23 cellular contexts compared by ENCODE assay signal in genomic region chr5:173745561-173745960, GRCh38.
DNase-seq lines count a peak whose midpoint lies in the region; ATAC-seq and TF ChIP-seq lines count a peak whose summit lies in the region.
"Had no signal": no experiment of that assay in that cellular context is flagged by ENCODE, and none has a peak within 500 bp of the region (broad histone marks: within the 10 kb centered on the region; RNA-seq: fewer than 3 reads in every experiment).

No MANE protein-coding gene starts in this region.

- H3K4me3 ChIP-seq in HUES6 (ENCODE audit: low read depth, low read length) (peak overlapping the region; percentile 26; the same call in 1 of the 2 replicates), left lung (no peak overlapping the region), thyroid gland (replicated peaks in 1 of 3) (no peak overlapping the region)
- H3K4me3 ChIP-seq: adrenal gland, lung, psoas muscle, SJCRH30, smooth muscle cell had no signal

- H3K36me3 ChIP-seq in HUES6 (ENCODE audit: control insufficient read depth, insufficient read depth, low read length), result no peaks in the 10 kb centered on the region
- no peaks in the 10 kb centered on the region for H3K36me3 ChIP-seq in left lung
- no peaks in the 10 kb centered on the region for H3K36me3 ChIP-seq in thyroid gland
- H3K36me3 ChIP-seq: adrenal gland, SJCRH30 had no signal

- POLR2A ChIA-PET in WTC11 (lab: Charles Lee), result no interaction called here
- POLR2A ChIA-PET in activated CD4-positive, alpha-beta T cell treated with anti-CD3 and anti-CD28 coated beads for 36 hours (lab: Charles Lee), result no interaction called here

- H3K27ac ChIP-seq in HUES6 (ENCODE audit: low read depth, low read length) (peak overlapping the region; percentile 72; the same call in 1 of the 2 replicates), left lung (no peak overlapping the region), thyroid gland (peak overlapping the region; percentile 44 to 73 (median 56))
- H3K27ac ChIP-seq: adrenal gland, C4-2B, psoas muscle had no signal

- peak overlapping the region; percentile 96 for H3K27ac Mint-ChIP-seq in WTC11
- H3K27ac Mint-ChIP-seq in activated CD4-positive, alpha-beta T cell treated with anti-CD3 and anti-CD28 coated beads for 36 hours, result no peak overlapping the region
- H3K27ac Mint-ChIP-seq: natural killer cell had no signal

- H3K9me3 ChIP-seq in HUES6 (ENCODE audit: control insufficient read depth, insufficient read depth, low read depth, low read length) (no peaks in the 10 kb centered on the region), left lung (no peaks in the 10 kb centered on the region), thyroid gland (no peaks in the 10 kb centered on the region)
- H3K9me3 ChIP-seq: adrenal gland, psoas muscle, SJCRH30 had no signal

- H3K36me3 Mint-ChIP-seq in WTC11, result 0 out of 2 replicates have a peak, but pooled peaks cover 2% of the 10 kb centered on the region
- no peaks in the 10 kb centered on the region for H3K36me3 Mint-ChIP-seq in activated CD4-positive, alpha-beta T cell treated with anti-CD3 and anti-CD28 coated beads for 36 hours (ENCODE audit: low read depth)
- H3K36me3 Mint-ChIP-seq: natural killer cell had no signal

- intact Hi-C loops in left lung (cut with DNase I) (no loop called here), thyroid gland (cut with DNase I) (no loop called here)
- intact Hi-C loops in activated CD4-positive, alpha-beta T cell treated with anti-CD3 and anti-CD28 coated beads for 36 hours (cut with DNase I, micrococcal nuclease), result no loop called here

- CTCF ChIA-PET in WTC11 (lab: Charles Lee), result interaction anchor here (0.7 to 3.0 kb wide), 5 partner anchors 99 to 227 kb away, joined by 3 to 8 read pairs (median 3); partner anchors contain the start of gene BOD1
- CTCF ChIA-PET in activated CD4-positive, alpha-beta T cell treated with anti-CD3 and anti-CD28 coated beads for 36 hours (lab: Charles Lee), result no interaction called here

- peaks cover 47% of the 10 kb centered on the region for H3K4me1 Mint-ChIP-seq in WTC11
- peaks cover 10% of the 10 kb centered on the region for H3K4me1 Mint-ChIP-seq in activated CD4-positive, alpha-beta T cell treated with anti-CD3 and anti-CD28 coated beads for 36 hours
- H3K4me1 Mint-ChIP-seq: natural killer cell had no signal

- H3K27me3 Mint-ChIP-seq in WTC11 (ENCODE audit: low read depth), result peaks cover 3% of the 10 kb centered on the region; the same call in 1 of the 2 replicates
- H3K27me3 Mint-ChIP-seq in activated CD4-positive, alpha-beta T cell treated with anti-CD3 and anti-CD28 coated beads for 36 hours, result no peaks in the 10 kb centered on the region

- no peak for ATAC-seq in WTC11
- peak; percentile 16 for ATAC-seq in left lung
- ATAC-seq in activated CD4-positive, alpha-beta T cell treated with anti-CD3 and anti-CD28 coated beads for 36 hours, result no peak
- ATAC-seq: natural killer cell had no signal

- 39 to 53% methylated on average over 7 of the region's 7 CpGs for WGBS in thyroid gland, 2 donors

- H3K4me3 Mint-ChIP-seq in WTC11, result peak overlapping the region; percentile 33
- H3K4me3 Mint-ChIP-seq in activated CD4-positive, alpha-beta T cell treated with anti-CD3 and anti-CD28 coated beads for 36 hours, result no peak overlapping the region
- H3K4me3 Mint-ChIP-seq: natural killer cell had no signal

- H3K4me1 ChIP-seq in HUES6 (ENCODE audit: control insufficient read depth, insufficient read depth, low read length), result peaks cover 42% of the 10 kb centered on the region
- H3K4me1 ChIP-seq in left lung, result peaks cover 0 to 15% of the 10 kb centered on the region in 2 donors
- peaks cover 19 to 30% of the 10 kb centered on the region in 2 donors for H3K4me1 ChIP-seq in thyroid gland

- TF ChIP-seq POLR2A in thyroid gland (IDR thresholded peaks at IDR 0.05), result no peak

- DNase-seq in WTC11 (ENCODE audit: low spot score), result no peak
- DNase-seq in left lung, result no peak
- peak; percentile 61 to 71 for DNase-seq in thyroid gland
- DNase-seq in SKM-1 (lab: John Stamatoyannopoulos, UW; ENCODE audit: unreplicated experiment), result no peak
- no peak for DNase-seq in activated CD4-positive, alpha-beta T cell treated with anti-CD3 and anti-CD28 coated beads for 36 hours
- no peak for DNase-seq in NCI-H446 treated with DMSO at 0.1 percent for 48 hours (lab: John Stamatoyannopoulos, UW)
- DNase-seq: activated CD4-positive, alpha-beta T cell treated with anti-CD3 and anti-CD28 coated beads for 48 hours; activated CD8-positive, alpha-beta memory T cell treated with anti-CD3 and anti-CD28 coated beads, Interleukin-2, amount 50 U/mL, for 4 hours; activated effector memory CD4-positive, alpha-beta T cell treated with anti-CD3 and anti-CD28 coated beads, Interleukin-2, amount 50 U/mL, for 16 hours; central memory CD4-positive, alpha-beta T cell; effector memory CD4-positive, alpha-beta T cell; natural killer cell; NCI-H1092 treated with DMSO at 0.1 percent for 48 hours; NCI-H526 treated with DMSO at 0.1 percent for 48 hours; psoas muscle; stimulated activated CD4-positive, alpha-beta T cell treated with anti-CD3 and anti-CD28 coated beads, Interleukin-4, amount 100 ng/mL, for 24 hours; T-helper 9 cell had no signal

- peaks cover 5% of the 10 kb centered on the region for H3K9me3 Mint-ChIP-seq in WTC11
- no peaks in the 10 kb centered on the region for H3K9me3 Mint-ChIP-seq in activated CD4-positive, alpha-beta T cell treated with anti-CD3 and anti-CD28 coated beads for 36 hours (ENCODE audit: low read depth)
- H3K9me3 Mint-ChIP-seq: natural killer cell had no signal

- TF ChIP-seq CTCF in WTC11 (IDR thresholded peaks at IDR 0.05) (no peak), left lung (IDR thresholded peaks at IDR 0.05) (no peak), thyroid gland (IDR thresholded peaks at IDR 0.05) (no peak)

- H3K27me3 ChIP-seq in HUES6 (ENCODE audit: control insufficient read depth, insufficient read depth, low read length) (no peaks in the 10 kb centered on the region), left lung (no peaks in the 10 kb centered on the region), thyroid gland (no peaks in the 10 kb centered on the region)
- H3K27me3 ChIP-seq: adrenal gland, SJCRH30 had no signal

- H3K9ac ChIP-seq in HUES6 (ENCODE audit: low read length), result peak overlapping the region; percentile 50

TF ChIP-seq in WTC11, 78 proteins besides CTCF, POLR2A, EP300 and RAD21 (continues in another document):
- TF ChIP-seq RORB (CRISPR knock-in tag; IDR thresholded peaks at IDR 0.05) (no peak), ZNF423 (CRISPR knock-in tag; IDR thresholded peaks at IDR 0.05) (no peak), FOXJ3 (CRISPR knock-in tag; IDR thresholded peaks at IDR 0.05; ENCODE audit: borderline replicate concordance) (no peak), E2F1 (CRISPR knock-in tag; IDR thresholded peaks at IDR 0.05) (no peak), MLX (CRISPR knock-in tag; IDR thresholded peaks at IDR 0.05) (no peak), MAX (CRISPR knock-in tag; IDR thresholded peaks at IDR 0.05) (no peak), E2F4 (CRISPR knock-in tag; IDR thresholded peaks at IDR 0.05; ENCODE audit: borderline replicate concordance, low read depth) (no peak), ZNF512 (CRISPR knock-in tag; IDR thresholded peaks at IDR 0.05; ENCODE audit: borderline replicate concordance) (no peak), ZBTB21 (CRISPR knock-in tag; IDR thresholded peaks at IDR 0.05; ENCODE audit: borderline replicate concordance) (no peak)

Comparison
In these comparisons a context has a peak if more than half of its experiments do, and no peak if none do; other contexts are left out.
1. H3K27ac ChIP-seq: peak in HUES6 (single experiment) and thyroid gland (3 of 3); none in left lung (0 of 2).
2. DNase-seq: peak in thyroid gland (2 of 2); none in WTC11 (single experiment), left lung (0 of 2), SKM-1 (single experiment), activated CD4-positive, alpha-beta T cell treated with anti-CD3 and anti-CD28 coated beads for 36 hours (single experiment) and NCI-H446 treated with DMSO at 0.1 percent for 48 hours (single experiment).